In genomic region chr4:158534727-158535126, GRCh38 we compare ENCODE assay signal across 1 cellular context.
A peak's percentile ranks its signal among the peaks of the same experiment; 100 is the strongest.
TF ChIP-seq lines count a peak whose summit lies in the region.

No MANE protein-coding gene starts in this region.

TF ChIP-seq in K562, 482 proteins besides CTCF, POLR2A, EP300 and RAD21:
- TF ChIP-seq ZKSCAN1 (IDR thresholded peaks at IDR 0.05; ENCODE audit: low read depth, low read length) (no peak), XRCC5 (IDR thresholded peaks at IDR 0.05; ENCODE audit: low read depth, low read length) (no peak), MAZ (CRISPR knock-in tag; conservative IDR thresholded peaks at IDR 0.05 in 1 of 2, IDR thresholded peaks at IDR 0.05 in 1 of 2) (0 out of 4 replicates have a peak, but pooled peaks of 1 of the 2 experiments have one; percentile 12)
